In genomic region chr17:7951143-7951792, GRCh38 we compare ENCODE assay signal across 13 cellular contexts. TPM values are rescaled to one million over a fixed set of nuclear protein-coding genes. Genes with fewer than 3 reads are reported as not detected.
DNase-seq lines count a peak whose midpoint lies in the region; ATAC-seq and TF ChIP-seq lines count a peak whose summit lies in the region.
"Had no signal": no experiment of that assay in that cellular context is flagged by ENCODE, and none has a peak within 500 bp of the region (broad histone marks: within the 10 kb centered on the region; RNA-seq: fewer than 3 reads in every experiment).

No MANE protein-coding gene starts in this region.

- H3K27me3 Mint-ChIP-seq in activated CD4-positive, alpha-beta T cell treated with anti-CD3 and anti-CD28 coated beads, Interleukin-2, amount 10 ng/mL, durations not matched to agents 7 days and 5 days = no peaks in the 10 kb centered on the region
- no peaks in the 10 kb centered on the region for H3K27me3 Mint-ChIP-seq in naive B cell
- H3K27me3 Mint-ChIP-seq: dendritic cell treated with granulocyte-macrophage colony-stimulating factor and Interleukin-4, amounts not matched to agents 40 ng/mL and 50 ng/mL, for 4 days had no signal

- peaks cover 23 to 46% of the 10 kb centered on the region in 2 experiments for H3K36me3 ChIP-seq in mesenchymal stem cell (ENCODE audit: control insufficient read depth in 1 of 2, insufficient read depth in 2 of 2, low read depth in 1 of 2, low read length in 2 of 2)

- no peak overlapping the region for H3K18ac ChIP-seq in mesenchymal stem cell (ENCODE audit: low read depth in 1 of 2, low read length in 2 of 2)

- no peak overlapping the region for H3K27ac ChIP-seq in mesenchymal stem cell (ENCODE audit: low read length, poor library complexity, severe bottlenecking)
- H3K27ac ChIP-seq: parathyroid adenoma had no signal

- no peak overlapping the region for H3K14ac ChIP-seq in mesenchymal stem cell (ENCODE audit: low read length in 2 of 2)

- CTCF ChIA-PET in GM10248 (lab: Yijun Ruan, JAX) = interaction anchor here (0.6 to 1.7 kb wide), 6 partner anchors 11 to 38 kb away, joined by 3 to 5 read pairs (median 4); partner anchors contain the start of genes CNTROB and TRAPPC1
- CTCF ChIA-PET in activated CD4-positive, alpha-beta T cell treated with anti-CD3 and anti-CD28 coated beads, Interleukin-2, amount 10 ng/mL, durations not matched to agents 7 days and 5 days (lab: Charles Lee) = no interaction called here

- no peak overlapping the region for H2BK5ac ChIP-seq in mesenchymal stem cell (ENCODE audit: low read depth, low read length, poor library complexity, severe bottlenecking)

- H3K4ac ChIP-seq in mesenchymal stem cell (ENCODE audit: low read depth in 1 of 2, low read length in 2 of 2) = no peak overlapping the region

- no peaks in the 10 kb centered on the region for H3K27me3 ChIP-seq in mesenchymal stem cell (ENCODE audit: control insufficient read depth in 1 of 2, insufficient read depth in 1 of 2, low read length in 2 of 2)

- no peak overlapping the region for H3K4me3 ChIP-seq in mesenchymal stem cell (ENCODE audit: insufficient read depth in 1 of 2, low read depth in 1 of 2, low read length in 2 of 2)

- POLR2A ChIA-PET in GM10248 (lab: Yijun Ruan, JAX) = no interaction called here
- POLR2A ChIA-PET in activated CD4-positive, alpha-beta T cell treated with anti-CD3 and anti-CD28 coated beads, Interleukin-2, amount 10 ng/mL, durations not matched to agents 7 days and 5 days (lab: Charles Lee) = no interaction called here

- peaks cover 29% of the 10 kb centered on the region for H3K4me1 Mint-ChIP-seq in activated CD4-positive, alpha-beta T cell treated with anti-CD3 and anti-CD28 coated beads, Interleukin-2, amount 10 ng/mL, durations not matched to agents 7 days and 5 days
- peaks cover 0 to 16% (median 4%) of the 10 kb centered on the region in 3 donors for H3K4me1 Mint-ChIP-seq in naive B cell

- no peak overlapping the region for H2AFZ ChIP-seq in mesenchymal stem cell (ENCODE audit: low read depth, low read length)
- H2AFZ ChIP-seq: parathyroid adenoma had no signal

- H2AK5ac ChIP-seq in mesenchymal stem cell (ENCODE audit: low read length, severe bottlenecking) = no peak overlapping the region

- no peak overlapping the region for H4K8ac ChIP-seq in mesenchymal stem cell (ENCODE audit: low read length)

- H3K4me1 ChIP-seq in mesenchymal stem cell (ENCODE audit: control insufficient read depth, insufficient read depth, low read depth, low read length) = no peaks in the 10 kb centered on the region
- H3K4me1 ChIP-seq: parathyroid adenoma had no signal

- no peaks in the 10 kb centered on the region for H3K9me3 ChIP-seq in mesenchymal stem cell (ENCODE audit: control insufficient read depth, low read length)

- H3K9me3 Mint-ChIP-seq in activated CD4-positive, alpha-beta T cell treated with anti-CD3 and anti-CD28 coated beads, Interleukin-2, amount 10 ng/mL, durations not matched to agents 7 days and 5 days = no peaks in the 10 kb centered on the region
- H3K9me3 Mint-ChIP-seq in naive B cell = no peaks in the 10 kb centered on the region
- H3K9me3 Mint-ChIP-seq: dendritic cell treated with granulocyte-macrophage colony-stimulating factor and Interleukin-4, amounts not matched to agents 40 ng/mL and 50 ng/mL, for 4 days had no signal

- TF ChIP-seq CTCF in GM10248 (IDR thresholded peaks at IDR 0.05; ENCODE audit: control extremely low read depth, extremely low read depth, low read depth, missing control alignments) = no peak

- ATAC-seq in GM21723 (IDR thresholded peaks at IDR 0.05; ENCODE audit: unreplicated experiment) = peak; percentile 68
- peak; percentile 57 to 64 for ATAC-seq in naive B cell (ENCODE audit: low read depth in 2 of 2)
- ATAC-seq in sciatic nerve = no peak
- ATAC-seq: Panc1 had no signal

- no peak overlapping the region for H3K4me2 ChIP-seq in mesenchymal stem cell (ENCODE audit: low read length, poor library complexity, severe bottlenecking)

- DNase-seq in GM10248 (ENCODE audit: extremely low spot score) = peak; percentile 71
- peak; percentile 70 for DNase-seq in activated CD4-positive, alpha-beta T cell treated with anti-CD3 and anti-CD28 coated beads, Interleukin-2, amount 10 ng/mL, durations not matched to agents 7 days and 5 days
- DNase-seq in naive B cell = no peak
- DNase-seq in mesenchymal stem cell = no peak
- no peak for DNase-seq in activated gamma-delta T cell treated with Interleukin-2 at 50 U/mL for 16 hours
- no peak for DNase-seq in sciatic nerve (ENCODE audit: low spot score)
- no peak for DNase-seq in ecto neural progenitor cell (ENCODE audit: low spot score)
- DNase-seq: C1 segment of cervical spinal cord had no signal

- H3K4me3 Mint-ChIP-seq in activated CD4-positive, alpha-beta T cell treated with anti-CD3 and anti-CD28 coated beads, Interleukin-2, amount 10 ng/mL, durations not matched to agents 7 days and 5 days = peak overlapping the region; percentile 11
- no peak overlapping the region for H3K4me3 Mint-ChIP-seq in naive B cell
- H3K4me3 Mint-ChIP-seq: dendritic cell treated with granulocyte-macrophage colony-stimulating factor and Interleukin-4, amounts not matched to agents 40 ng/mL and 50 ng/mL, for 4 days had no signal

- peaks cover 41% of the 10 kb centered on the region for H3K36me3 Mint-ChIP-seq in activated CD4-positive, alpha-beta T cell treated with anti-CD3 and anti-CD28 coated beads, Interleukin-2, amount 10 ng/mL, durations not matched to agents 7 days and 5 days (ENCODE audit: low read depth)
- peaks cover 20 to 27% of the 10 kb centered on the region in 2 donors for H3K36me3 Mint-ChIP-seq in naive B cell

- WGBS in mesenchymal stem cell = 94% methylated on average over 5 of the region's 5 CpGs

- H2BK120ac ChIP-seq in mesenchymal stem cell (ENCODE audit: low read depth, low read length) = no peak overlapping the region

- peaks cover 3% of the 10 kb centered on the region for H3K79me1 ChIP-seq in mesenchymal stem cell (replicated peaks; ENCODE audit: low read length, poor library complexity, severe bottlenecking)

- no peak overlapping the region for H2BK12ac ChIP-seq in mesenchymal stem cell (ENCODE audit: low read length in 2 of 2)

- H2BK15ac ChIP-seq in mesenchymal stem cell (ENCODE audit: low read depth, poor library complexity, severe bottlenecking) = no peak overlapping the region

- H3K27ac Mint-ChIP-seq in activated CD4-positive, alpha-beta T cell treated with anti-CD3 and anti-CD28 coated beads, Interleukin-2, amount 10 ng/mL, durations not matched to agents 7 days and 5 days = peak overlapping the region; percentile 92
- peak overlapping the region in 5 of 6 donors; percentile 31 to 55 (median 38) for H3K27ac Mint-ChIP-seq in naive B cell
- H3K27ac Mint-ChIP-seq: dendritic cell treated with granulocyte-macrophage colony-stimulating factor and Interleukin-4, amounts not matched to agents 40 ng/mL and 50 ng/mL, for 4 days had no signal

- peak overlapping the region in 1 of 2 experiments; percentile 80 for H3K23ac ChIP-seq in mesenchymal stem cell (ENCODE audit: low read length in 2 of 2)

- intact Hi-C loops in sciatic nerve (cut with DNase I) = no loop called here

- H4K91ac ChIP-seq in mesenchymal stem cell (ENCODE audit: low read length) = no peak overlapping the region

- no peak overlapping the region for H3K9ac ChIP-seq in mesenchymal stem cell (ENCODE audit: low read length)
- H3K9ac ChIP-seq: parathyroid adenoma had no signal

RNA-seq across cellular contexts. Expression of gene CNTROB, which starts 19.3 kb away (rescaled TPM):
- total RNA-seq in activated CD4-positive, alpha-beta T cell treated with anti-CD3 and anti-CD28 coated beads, Interleukin-2, amount 10 ng/mL, durations not matched to agents 7 days and 5 days = 10 to 100 TPM; 74.3 to 77.4 TPM
- polyA plus RNA-seq in naive B cell (ENCODE audit: low read depth in 6 of 6) = 10 to 100 TPM in 1 of 6 donors, 1 to 10 TPM in 5; 3.3 to 14.2 (median 7.6) TPM
- 24.6 TPM for polyA plus RNA-seq in mesenchymal stem cell (2013, experiment 1 of 2)
- polyA plus RNA-seq in mesenchymal stem cell (2013, experiment 2 of 2) = 23.1 TPM
- total RNA-seq in sciatic nerve = 27.8 TPM

RNA-seq across cellular contexts. Expression of gene TRAPPC1, which starts 19.5 kb away (rescaled TPM):
- 100 to 1,000 TPM; 235 to 251 TPM for total RNA-seq in activated CD4-positive, alpha-beta T cell treated with anti-CD3 and anti-CD28 coated beads, Interleukin-2, amount 10 ng/mL, durations not matched to agents 7 days and 5 days
- polyA plus RNA-seq in naive B cell (ENCODE audit: low read depth in 6 of 6) = 100 to 1,000 TPM; 202 to 349 (median 224) TPM
- polyA plus RNA-seq in mesenchymal stem cell (2013, experiment 1 of 2) = 267 TPM
- polyA plus RNA-seq in mesenchymal stem cell (2013, experiment 2 of 2) = 276 TPM
- 78.3 TPM for total RNA-seq in sciatic nerve

RNA-seq across cellular contexts. Expression of gene KCNAB3, which starts 21.6 kb away (rescaled TPM):
- 10 to 100 TPM; 11.8 to 12.4 TPM for total RNA-seq in activated CD4-positive, alpha-beta T cell treated with anti-CD3 and anti-CD28 coated beads, Interleukin-2, amount 10 ng/mL, durations not matched to agents 7 days and 5 days
- under 1 TPM in 1 of 6 donors, not detected in 5; 0.15 TPM for polyA plus RNA-seq in naive B cell (ENCODE audit: low read depth in 6 of 6)
- polyA plus RNA-seq in mesenchymal stem cell (2013, experiment 1 of 2) = 1.5 TPM
- polyA plus RNA-seq in mesenchymal stem cell (2013, experiment 2 of 2) = 0.95 TPM
- 1.2 TPM for total RNA-seq in sciatic nerve

RNA-seq across cellular contexts. Expression of gene RNF227, which starts 35.2 kb away (rescaled TPM):
- total RNA-seq in activated CD4-positive, alpha-beta T cell treated with anti-CD3 and anti-CD28 coated beads, Interleukin-2, amount 10 ng/mL, durations not matched to agents 7 days and 5 days = 1 to 10 TPM; 4.4 to 4.5 TPM
- polyA plus RNA-seq in naive B cell (ENCODE audit: low read depth in 6 of 6) = 1 to 10 TPM in 5 of 6 donors, under 1 TPM in 1; 0.60 to 5.2 (median 2.9) TPM
- 0.39 TPM for polyA plus RNA-seq in mesenchymal stem cell (2013, experiment 1 of 2)
- 0.38 TPM for polyA plus RNA-seq in mesenchymal stem cell (2013, experiment 2 of 2)
- total RNA-seq in sciatic nerve = 5.7 TPM

RNA-seq across cellular contexts. Expression of gene GUCY2D, which starts 51.1 kb away (rescaled TPM):
- not detected for total RNA-seq in activated CD4-positive, alpha-beta T cell treated with anti-CD3 and anti-CD28 coated beads, Interleukin-2, amount 10 ng/mL, durations not matched to agents 7 days and 5 days
- polyA plus RNA-seq in naive B cell (ENCODE audit: low read depth in 6 of 6) = not detected
- polyA plus RNA-seq in mesenchymal stem cell (2013, experiment 1 of 2) = not detected
- polyA plus RNA-seq in mesenchymal stem cell (2013, experiment 2 of 2) = not detected
- total RNA-seq in sciatic nerve = not detected
- total RNA-seq: subcutaneous adipose tissue had no signal

Comparison
In these comparisons a context has a peak if more than half of its experiments do, and no peak if none do; other contexts are left out.
1. DNase-seq: peak in GM10248 (single experiment) and activated CD4-positive, alpha-beta T cell treated with anti-CD3 and anti-CD28 coated beads, Interleukin-2, amount 10 ng/mL, durations not matched to agents 7 days and 5 days (single experiment); none in naive B cell (single experiment), mesenchymal stem cell (single experiment), activated gamma-delta T cell treated with Interleukin-2 at 50 U/mL for 16 hours (single experiment), sciatic nerve (single experiment) and ecto neural progenitor cell (single experiment).